Comparison of ENCODE assay signal across 12 cellular contexts in genomic region chr20:59402697-59403096, GRCh38.
DNase-seq lines count a peak whose midpoint lies in the region; ATAC-seq, FAIRE-seq and TF ChIP-seq lines count a peak whose summit lies in the region.
"Had no signal": no experiment of that assay in that cellular context is flagged by ENCODE, and none has a peak within 500 bp of the region (broad histone marks: within the 10 kb centered on the region; RNA-seq: fewer than 3 reads in every experiment).

No MANE protein-coding gene starts in this region.

- intact Hi-C loops in HCT116 (cut with micrococcal nuclease) = loop anchor here (1.0 to 5.0 kb wide), 3 partner anchors 316 to 920 kb away; no protein-coding TSS in a partner anchor

- no peak overlapping the region for H3K4me3 ChIP-seq in BLaER1
- no peak overlapping the region for H3K4me3 ChIP-seq in HCT116 (replicated peaks in 1 of 2; ENCODE audit: low read depth in 1 of 2, low read length in 2 of 2)

- no peaks in the 10 kb centered on the region for H3K9me3 Mint-ChIP-seq in T-cell
- H3K9me3 Mint-ChIP-seq: CD4-positive, alpha-beta memory T cell had no signal

- H3K4me2 ChIP-seq in BLaER1 (peak overlapping the region; percentile 95), HCT116 (ENCODE audit: low read length) (no peak overlapping the region)

- H3K27ac ChIP-seq in BLaER1 (no peak overlapping the region), HCT116 (ENCODE audit: low read depth, low read length) (no peak overlapping the region)
- H3K27ac ChIP-seq: gastroesophageal sphincter had no signal

- TF ChIP-seq POLR2A in HCT116 (IDR thresholded peaks at IDR 0.05; ENCODE audit: borderline replicate concordance, extremely low read depth, insufficient read depth, insufficient read length) = no peak

- no peak overlapping the region for H3K4me3 Mint-ChIP-seq in T-cell

- H4K20me1 ChIP-seq in BLaER1 (no peaks in the 10 kb centered on the region), HCT116 (ENCODE audit: insufficient read depth) (no peaks in the 10 kb centered on the region)

- TF ChIP-seq CTCF in HCT116 (IDR thresholded peaks at IDR 0.05 in 2 of 3, conservative IDR thresholded peaks at IDR 0.05 in 1 of 3; ENCODE audit: borderline replicate concordance in 1 of 3, insufficient read depth in 1 of 3, low read depth in 2 of 3, low read length in 2 of 3) = no peak
- TF ChIP-seq CTCF in GM10266 (IDR thresholded peaks at IDR 0.05; ENCODE audit: control insufficient read depth, insufficient read depth, low read depth, missing control alignments) = no peak

- H3K36me3 Mint-ChIP-seq in T-cell = no peaks in the 10 kb centered on the region
- H3K36me3 Mint-ChIP-seq: CD4-positive, alpha-beta memory T cell had no signal

- POLR2A ChIA-PET in HCT116 (lab: Charles Lee) (no interaction called here), T-cell (lab: Charles Lee) (no interaction called here)

- H3K9ac ChIP-seq in BLaER1 = no peak overlapping the region
- no peak overlapping the region for H3K9ac ChIP-seq in HCT116 (ENCODE audit: low read length)

- no TSS peak for BruUV-seq in HCT116 (replicated peaks; lab: Mats Ljungman, UMichigan)

- H3K79me2 ChIP-seq in HCT116 (ENCODE audit: insufficient read depth, low read length) = no peaks in the 10 kb centered on the region

- H3K4me1 Mint-ChIP-seq in T-cell = peaks cover 0 to 8% (median 4%) of the 10 kb centered on the region in 3 donors

- RAD21 ChIA-PET in HCT116 (lab: Charles Lee; ENCODE audit: low non-redundant PET in 1 of 2, low total read pairs in 2 of 2, uncharacterized antibody in 2 of 2, unreplicated experiment in 2 of 2) = no interaction called here

- H3K27me3 ChIP-seq in BLaER1 = peaks cover 19% of the 10 kb centered on the region; the same call in 1 of the 2 replicates
- peaks cover 80% of the 10 kb centered on the region for H3K27me3 ChIP-seq in HCT116 (ENCODE audit: insufficient read depth, low read length)

- no peak overlapping the region for H3K27ac Mint-ChIP-seq in T-cell
- H3K27ac Mint-ChIP-seq: CD4-positive, alpha-beta memory T cell had no signal

- H3K4me1 ChIP-seq in BLaER1 (peaks cover 38% of the 10 kb centered on the region), HCT116 (ENCODE audit: control insufficient read depth in 1 of 2, insufficient read depth in 2 of 2, low read length in 2 of 2) (peaks cover 0 to 2% of the 10 kb centered on the region in 2 experiments; a peak in 1 of 4 replicates)

- CTCF ChIA-PET in HCT116 (lab: Charles Lee) = no interaction called here
- CTCF ChIA-PET in T-cell (lab: Charles Lee) = interaction anchor here in 1 of 2 donors (0.5 to 2.8 kb wide), 3 partner anchors 180 to 754 kb away, joined by 3 to 14 read pairs (median 3); no protein-coding TSS in a partner anchor

- H3K9me3 ChIP-seq in BLaER1 (no peaks in the 10 kb centered on the region), HCT116 (ENCODE audit: control insufficient read depth in 1 of 2, insufficient read depth in 1 of 2, low read depth in 1 of 2, low read length in 2 of 2) (no peaks in the 10 kb centered on the region)
- H3K9me3 ChIP-seq: gastroesophageal sphincter had no signal

- H2AFZ ChIP-seq in HCT116 (ENCODE audit: low read depth, low read length, poor library complexity, severe bottlenecking) = no peak overlapping the region

- ATAC-seq in HCT116 = 0 out of 2 replicates have a peak, but pooled peaks have one; percentile 22
- peak; percentile 46 to 55 (median 54) for ATAC-seq in T-cell (replicated peaks in 1 of 4)

- TF ChIP-seq RAD21 in HCT116 (IDR thresholded peaks at IDR 0.05; ENCODE audit: low read depth) = no peak

- no peaks in the 10 kb centered on the region for H3K9me2 ChIP-seq in HCT116 (ENCODE audit: insufficient read depth)

- H3K27me3 Mint-ChIP-seq in T-cell = peaks cover 15 to 29% of the 10 kb centered on the region in 2 donors

- H3K36me3 ChIP-seq in BLaER1 (no peaks in the 10 kb centered on the region), HCT116 (ENCODE audit: control insufficient read depth in 1 of 2, insufficient read depth in 2 of 2, low read length in 2 of 2) (no peaks in the 10 kb centered on the region)
- H3K36me3 ChIP-seq: gastroesophageal sphincter had no signal

- no peak for DNase-seq in HCT116 (ENCODE audit: low read depth, low spot score)
- peak in 9 of 34 experiments; percentile 11 to 45 (median 29) for DNase-seq in T-cell
- no peak for DNase-seq in H4 (ENCODE audit: low spot score)
- no peak for DNase-seq in GM10266 (ENCODE audit: extremely low spot score)
- DNase-seq in activated gamma-delta T cell (lab: John Stamatoyannopoulos, UW) = no peak
- no peak for DNase-seq in putamen (ENCODE audit: low spot score)
- DNase-seq: IMR-90, NCI-H510A treated with DMSO at 0.1 percent for 48 hours had no signal

- peak; percentile 93 for FAIRE-seq in islet of Langerhans (lab: Jason Lieb, UNC)

TF ChIP-seq in HCT116, 20 proteins besides CTCF, POLR2A, EP300 and RAD21:
- TF ChIP-seq FOSL1 (IDR thresholded peaks at IDR 0.05; ENCODE audit: low read depth) (no peak), SP1 (IDR thresholded peaks at IDR 0.05; ENCODE audit: low read depth) (no peak)
